Comparison of ENCODE assay signal across 8 cellular contexts in genomic region chr20:41030536-41031242, GRCh38. TPM values are rescaled to one million over a fixed set of nuclear protein-coding genes. Genes with fewer than 3 reads are reported as not detected.
A peak's percentile ranks its signal among the peaks of the same experiment; 100 is the strongest.
DNase-seq lines count a peak whose midpoint lies in the region; ATAC-seq, FAIRE-seq and TF ChIP-seq lines count a peak whose summit lies in the region.

No MANE protein-coding gene starts in this region.

- BruUV-seq in K562 (replicated peaks; lab: Mats Ljungman, UMichigan), result no TSS peak

- peaks cover 25% of the 10 kb centered on the region for H4K20me1 ChIP-seq in K562 (replicated peaks; ENCODE audit: control insufficient read depth, insufficient read depth, low read length)

- POLR2A ChIA-PET in K562 (lab: Yijun Ruan, JAX), result interaction anchor here (0.5 to 8.3 kb wide), 9 partner anchors 9 to 56 kb away, joined by 3 to 125 read pairs (median 4); no protein-coding TSS in a partner anchor

- H3K27ac Mint-ChIP-seq in HFFc6, result peak overlapping the region; percentile 97

- TF ChIP-seq POLR2A in K562 (conservative IDR thresholded peaks at IDR 0.05), result no peak

- H3K4me1 Mint-ChIP-seq in HFFc6 (ENCODE audit: low read depth), result peaks cover 71% of the 10 kb centered on the region

- H3K9ac ChIP-seq in K562 (ENCODE audit: insufficient read depth in 1 of 2, low read depth in 2 of 2, low read length in 2 of 2), result peak overlapping the region; percentile 5 to 92; a peak in 3 of 4 replicates
- H3K9ac ChIP-seq in mucosa of stomach (ENCODE audit: low read length), result peak overlapping the region; percentile 98

- TF ChIP-seq EP300 in K562 (IDR thresholded peaks at IDR 0.05; ENCODE audit: low read length), result no peak

- H3K4me3 Mint-ChIP-seq in HFFc6, result peak overlapping the region; percentile 91

- H3K36me3 ChIP-seq in K562 (ENCODE audit: control insufficient read depth, insufficient read depth, low read length), result peaks cover 34% of the 10 kb centered on the region
- no peaks in the 10 kb centered on the region for H3K36me3 ChIP-seq in mucosa of stomach (ENCODE audit: control insufficient read depth, insufficient read depth, low read length)

- no peaks in the 10 kb centered on the region for H3K27me3 Mint-ChIP-seq in HFFc6 (ENCODE audit: insufficient read depth)

- TF ChIP-seq RAD21 in K562 (CRISPR knock-in tag; conservative IDR thresholded peaks at IDR 0.05 in 1 of 2, IDR thresholded peaks at IDR 0.05 in 1 of 2), result no peak

- peak; percentile 52 for DNase-seq in AG08395 (ENCODE audit: low spot score)
- DNase-seq in HFFc6, result peak; percentile 28
- DNase-seq in K562 (ENCODE audit: extremely low read depth in 1 of 4, low spot score in 3 of 4), result peak in 1 of 4 experiments; percentile 33
- no peak for DNase-seq in 8988T

- CTCF ChIA-PET in K562 (lab: Yijun Ruan, JAX; ENCODE audit: low intra/inter-chr PET ratio), result interaction anchor here (0.7 kb wide), 1 partner anchor 64 kb away, joined by 3 read pairs; no protein-coding TSS in a partner anchor

- H3K79me2 ChIP-seq in K562 (ENCODE audit: control insufficient read depth, insufficient read depth, low read length), result peaks cover 77% of the 10 kb centered on the region

- H3K9me1 ChIP-seq in K562 (ENCODE audit: control insufficient read depth, insufficient read depth, low read length), result no peaks in the 10 kb centered on the region

- in situ Hi-C loops in K562 (cut with MboI), result no loop called here

- 15% methylated on average over 5 of the region's 5 CpGs for WGBS in K562 (ENCODE audit: insufficient coverage, low coverage, missing lambda C conversion rate)

- ATAC-seq in K562, result peak; percentile 4; the same call in 1 of the 3 replicates
- ATAC-seq in GM19328 (IDR thresholded peaks at IDR 0.05; ENCODE audit: unreplicated experiment), result no peak
- ATAC-seq in HG03280 (IDR thresholded peaks at IDR 0.05; ENCODE audit: unreplicated experiment), result no peak
- no peak for ATAC-seq in HG02759 (IDR thresholded peaks at IDR 0.05; ENCODE audit: unreplicated experiment)

- H3K9me3 ChIP-seq in K562 (replicated peaks; ENCODE audit: control insufficient read depth, insufficient read depth, low read depth, low read length) (no peaks in the 10 kb centered on the region), mucosa of stomach (ENCODE audit: control insufficient read depth, low read length) (no peaks in the 10 kb centered on the region)

- no peak for TF ChIP-seq CTCF in HFFc6 (IDR thresholded peaks at IDR 0.05)
- no peak for TF ChIP-seq CTCF in K562 (IDR thresholded peaks at IDR 0.05 in 2 of 3, conservative IDR thresholded peaks at IDR 0.05 in 1 of 3; ENCODE audit: insufficient read depth in 2 of 3, low read depth in 1 of 3, low read length in 3 of 3)

- H3K4me3 ChIP-seq in K562 (peak overlapping the region; percentile 90), mucosa of stomach (ENCODE audit: low read length) (peak overlapping the region; percentile 45)

- no peaks in the 10 kb centered on the region for H3K27me3 ChIP-seq in K562 (ENCODE audit: control insufficient read depth in 2 of 2, insufficient read depth in 2 of 2, low read length in 2 of 2)
- H3K27me3 ChIP-seq in mucosa of stomach (ENCODE audit: control insufficient read depth, insufficient read depth, low read length), result no peaks in the 10 kb centered on the region

- H3K27ac ChIP-seq in K562 (ENCODE audit: extremely low read depth, low read depth, low read length), result peak overlapping the region; percentile 29; the same call in 2 of the 3 replicates

- H3K4me2 ChIP-seq in K562 (ENCODE audit: insufficient read depth, low read length), result peak overlapping the region; percentile 84

- H3K36me3 Mint-ChIP-seq in HFFc6 (ENCODE audit: low read depth), result peaks cover 50% of the 10 kb centered on the region

- no peaks in the 10 kb centered on the region for H3K9me3 Mint-ChIP-seq in HFFc6

- no peak overlapping the region for H2AFZ ChIP-seq in K562 (ENCODE audit: low read depth, low read length)

- intact Hi-C loops in K562 (cut with micrococcal nuclease), result loop anchor here (5.0 kb wide), 1 partner anchor 42 kb away; no protein-coding TSS in a partner anchor

- H3K4me1 ChIP-seq in K562 (replicated peaks in 1 of 2; ENCODE audit: control insufficient read depth in 2 of 2, insufficient read depth in 2 of 2, low read length in 2 of 2) (peaks cover 25 to 38% of the 10 kb centered on the region in 2 experiments), mucosa of stomach (ENCODE audit: control insufficient read depth, insufficient read depth, low read length) (peaks cover 31% of the 10 kb centered on the region)

- FAIRE-seq in K562 (lab: Jason Lieb, UNC), result peak; percentile 26

TF ChIP-seq in K562, 482 proteins besides CTCF, POLR2A, EP300 and RAD21:
- TF ChIP-seq U2AF2 (optimal IDR thresholded peaks at IDR 0.05; ENCODE audit: low read depth, low read length), result no peak
- TF ChIP-seq, protein P1, sequence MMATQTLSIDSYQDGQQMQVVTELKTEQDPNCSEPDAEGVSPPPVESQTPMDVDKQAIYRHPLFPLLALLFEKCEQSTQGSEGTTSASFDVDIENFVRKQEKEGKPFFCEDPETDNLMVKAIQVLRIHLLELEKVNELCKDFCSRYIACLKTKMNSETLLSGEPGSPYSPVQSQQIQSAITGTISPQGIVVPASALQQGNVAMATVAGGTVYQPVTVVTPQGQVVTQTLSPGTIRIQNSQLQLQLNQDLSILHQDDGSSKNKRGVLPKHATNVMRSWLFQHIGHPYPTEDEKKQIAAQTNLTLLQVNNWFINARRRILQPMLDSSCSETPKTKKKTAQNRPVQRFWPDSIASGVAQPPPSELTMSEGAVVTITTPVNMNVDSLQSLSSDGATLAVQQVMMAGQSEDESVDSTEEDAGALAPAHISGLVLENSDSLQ (IDR thresholded peaks at IDR 0.05), result peak; percentile 56
- peak; percentile 68 for TF ChIP-seq HMBOX1 (IDR thresholded peaks at IDR 0.05)

RNA-seq across cellular contexts. Expression of gene TOP1, which starts 2.1 kb away (rescaled TPM):
- 10 to 100 TPM; 62.1 to 77.0 (median 73.0) TPM for total RNA-seq in HFFc6 (2021; fragmentation: NEBNext Ultra II Directional; extraction: Animal tissue kit (Norgen Biotek cat#: 25700))
- 9.4 and 30.0 TPM in 2 replicates for total RNA-seq in K562 (2011; cell fraction: chromatin; rRNA removed; ENCODE audit: low replicate concordance)
- 7.2 and 9.3 TPM in 2 replicates for total RNA-seq in K562 (2011; cell fraction: nucleolus; rRNA removed)
- 10.3 and 14.0 TPM in 2 replicates for total RNA-seq in K562 (2011; cell fraction: nucleoplasm; rRNA removed)
- total RNA-seq in K562 (2014; rRNA removed) (26.0 and 26.7 TPM in 2 replicates), K562 (2014; rRNA removed; fragmentation: Illumina TruSeq; extraction: Trizol) (44.6 and 46.7 TPM in 2 replicates), K562 (2015; rRNA removed; fragmentation: Illumina TruSeq; extraction: Trizol) (38.6 and 39.6 TPM in 2 replicates), K562 (2021) (86.0 and 95.6 TPM in 2 replicates)
- polyA plus RNA-seq in K562 (2011; rRNA removed) (17.3 and 26.4 TPM in 2 replicates), K562 (2014; fragmentation: Illumina TruSeq; extraction: Trizol) (101 and 127 TPM in 2 replicates), K562 (2014; fragmentation: Nextera tagmentation; extraction: Ambion mirVana) (10 to 100 TPM; 29.2 to 38.2 TPM), K562 (2014; rRNA removed) (40.9 and 50.4 TPM in 2 replicates)
- polyA plus RNA-seq in K562 (2011; cell fraction: cytosol; rRNA removed), result 6.0 and 13.1 TPM in 2 replicates
- polyA plus RNA-seq in K562 (2011; cell fraction: nucleus; rRNA removed), result 16.4 and 19.7 TPM in 2 replicates
- 68.8 and 90.2 TPM in 2 replicates for polyA plus RNA-seq in K562 (2012)
- polyA minus RNA-seq in K562 (2011; rRNA and poly(A)+ RNA removed), result 30.9 and 35.0 TPM in 2 replicates
- 43.7 and 44.8 TPM in 2 replicates for polyA minus RNA-seq in K562 (2011; cell fraction: cytosol; rRNA and poly(A)+ RNA removed)
- polyA minus RNA-seq in K562 (2011; cell fraction: nucleus; rRNA and poly(A)+ RNA removed), result 9.3 and 13.1 TPM in 2 replicates
